In the genomic region with DNA sequence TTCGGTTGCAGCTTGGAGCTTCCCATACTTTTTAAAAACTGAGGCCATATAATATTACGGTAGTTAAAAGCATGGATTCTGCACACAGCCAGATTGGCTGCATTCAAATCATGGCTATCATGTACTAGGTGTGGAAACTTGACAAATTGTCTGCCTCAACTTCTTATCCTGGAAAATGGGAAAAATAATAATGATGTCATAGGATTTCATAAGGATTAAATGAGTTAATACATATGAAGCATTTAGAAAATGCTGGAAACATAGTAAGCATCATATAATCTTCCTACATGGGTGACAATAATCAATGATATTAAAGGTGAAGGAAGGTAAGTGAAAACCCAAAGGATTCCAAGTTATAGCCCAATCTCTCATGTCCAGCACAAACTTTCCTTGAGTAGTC, we compare ENCODE assay signal across 7 cellular contexts.
"Had no signal": no experiment of that assay in that cellular context is flagged by ENCODE, and none has a peak within 500 bp of the region (broad histone marks: within the 10 kb centered on the region; RNA-seq: fewer than 3 reads in every experiment).

No MANE protein-coding gene starts in this region.

- H3K4me2 ChIP-seq: KMS-11 had no signal

- ATAC-seq: K562 had no signal

- H3K27ac ChIP-seq: HL-60, KMS-11 had no signal

- H3K9ac ChIP-seq: KMS-11 had no signal

- FAIRE-seq: HTR-8/SVneo, K562 had no signal

- DNase-seq: IMR-90, KBM-7, KG1 had no signal

- H3K4me3 ChIP-seq: K562 had no signal
